ENCODE assay signal across 13 cellular contexts in the genomic region with DNA sequence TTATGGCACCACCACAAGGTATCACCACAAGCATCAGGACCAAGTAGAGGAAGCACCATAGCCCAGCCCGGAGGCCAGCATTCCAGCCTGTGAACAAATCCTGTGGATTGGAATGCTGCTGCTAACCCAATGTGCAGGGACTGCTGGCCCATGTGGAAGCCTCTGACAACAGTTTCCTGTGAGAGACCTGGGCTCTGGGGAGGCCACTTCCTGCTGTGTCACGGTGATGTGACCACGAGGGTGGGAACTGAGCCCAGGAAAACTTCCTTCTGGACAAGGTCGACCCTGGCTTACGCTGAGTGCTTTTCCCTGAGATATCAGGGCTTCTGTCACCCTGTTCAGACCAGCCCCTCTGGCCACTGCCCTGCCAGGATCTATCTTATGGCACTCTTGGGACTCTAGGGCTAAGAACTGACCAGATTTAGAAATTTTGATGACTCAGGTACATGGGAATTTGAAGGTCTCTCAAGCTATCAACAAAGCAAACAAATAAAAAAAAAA.
A peak's percentile ranks its signal among the peaks of the same experiment; 100 is the strongest.
DNase-seq lines count a peak whose midpoint lies in the region; ATAC-seq and TF ChIP-seq lines count a peak whose summit lies in the region.
"Had no signal": no experiment of that assay in that cellular context is flagged by ENCODE, and none has a peak within 500 bp of the region (broad histone marks: within the 10 kb centered on the region; RNA-seq: fewer than 3 reads in every experiment).

No MANE protein-coding gene starts in this region.

- H2BK15ac ChIP-seq in mesendoderm (replicated peaks; ENCODE audit: low read depth), result no peak overlapping the region

- H3K4me1 Mint-ChIP-seq in endothelial cell (ENCODE audit: unreplicated experiment) (peaks cover 6% of the 10 kb centered on the region), type B pancreatic cell (ENCODE audit: unreplicated experiment) (no peaks in the 10 kb centered on the region)
- H3K4me1 Mint-ChIP-seq in activated CD8-positive, alpha-beta T cell treated with anti-CD3 and anti-CD28 coated beads for 36 hours (ENCODE audit: low read depth), result no peaks in the 10 kb centered on the region
- no peaks in the 10 kb centered on the region for H3K4me1 Mint-ChIP-seq in naive thymus-derived CD8-positive, alpha-beta T cell
- H3K4me1 Mint-ChIP-seq: CD4-positive, alpha-beta memory T cell had no signal

- H3K4ac ChIP-seq in mesendoderm (ENCODE audit: low read depth, low read length), result no peak overlapping the region

- H3K4me3 Mint-ChIP-seq in endothelial cell (ENCODE audit: unreplicated experiment), result no peak overlapping the region
- no peak overlapping the region for H3K4me3 Mint-ChIP-seq in activated CD8-positive, alpha-beta T cell treated with anti-CD3 and anti-CD28 coated beads for 36 hours
- H3K4me3 Mint-ChIP-seq in naive thymus-derived CD8-positive, alpha-beta T cell, result no peak overlapping the region
- H3K4me3 Mint-ChIP-seq in type B pancreatic cell, result no peak overlapping the region
- H3K4me3 Mint-ChIP-seq: CD4-positive, alpha-beta memory T cell; dendritic cell treated with granulocyte-macrophage colony-stimulating factor and Interleukin-4, amounts not matched to agents 40 ng/mL and 50 ng/mL, for 4 days had no signal

- no peak overlapping the region for H2BK5ac ChIP-seq in mesendoderm (ENCODE audit: low read length)

- H3K27ac ChIP-seq in mesendoderm (ENCODE audit: low read depth, low read length), result no peak overlapping the region
- H3K27ac ChIP-seq: Peyer's patch had no signal

- H3K27me3 Mint-ChIP-seq in endothelial cell (ENCODE audit: unreplicated experiment) (no peaks in the 10 kb centered on the region), type B pancreatic cell (no peaks in the 10 kb centered on the region)
- H3K27me3 Mint-ChIP-seq in activated CD8-positive, alpha-beta T cell treated with anti-CD3 and anti-CD28 coated beads for 36 hours, result peaks cover 13% of the 10 kb centered on the region
- H3K27me3 Mint-ChIP-seq in naive thymus-derived CD8-positive, alpha-beta T cell, result peaks cover 5 to 19% (median 9%) of the 10 kb centered on the region in 5 donors
- H3K27me3 Mint-ChIP-seq: dendritic cell treated with granulocyte-macrophage colony-stimulating factor and Interleukin-4, amounts not matched to agents 40 ng/mL and 50 ng/mL, for 4 days had no signal

- no peak overlapping the region for H3K18ac ChIP-seq in mesendoderm (ENCODE audit: low read length)

- no peaks in the 10 kb centered on the region for H3K79me2 ChIP-seq in mesendoderm (ENCODE audit: control insufficient read depth, insufficient read depth, low read length)

- CTCF ChIA-PET in activated CD8-positive, alpha-beta T cell treated with anti-CD3 and anti-CD28 coated beads for 36 hours (lab: Charles Lee), result interaction anchor here (1.5 kb wide), 1 partner anchor 23 kb away, joined by 4 read pairs; no protein-coding TSS in a partner anchor

- TF ChIP-seq CTCF in endothelial cell (IDR thresholded peaks at IDR 0.05; ENCODE audit: unreplicated experiment) (no peak), type B pancreatic cell (conservative IDR thresholded peaks at IDR 0.05) (no peak)
- no peak for TF ChIP-seq CTCF in activated CD8-positive, alpha-beta T cell treated with anti-CD3 and anti-CD28 coated beads for 36 hours (IDR thresholded peaks at IDR 0.05)

- ATAC-seq in activated CD8-positive, alpha-beta T cell treated with anti-CD3 and anti-CD28 coated beads for 36 hours, result no peak
- ATAC-seq in naive thymus-derived CD8-positive, alpha-beta T cell, result no peak

- H3K9me3 Mint-ChIP-seq in endothelial cell (ENCODE audit: unreplicated experiment), result no peaks in the 10 kb centered on the region
- no peaks in the 10 kb centered on the region for H3K9me3 Mint-ChIP-seq in activated CD8-positive, alpha-beta T cell treated with anti-CD3 and anti-CD28 coated beads for 36 hours
- H3K9me3 Mint-ChIP-seq in naive thymus-derived CD8-positive, alpha-beta T cell, result no peaks in the 10 kb centered on the region
- H3K9me3 Mint-ChIP-seq in type B pancreatic cell, result no peaks in the 10 kb centered on the region
- H3K9me3 Mint-ChIP-seq: dendritic cell treated with granulocyte-macrophage colony-stimulating factor and Interleukin-4, amounts not matched to agents 40 ng/mL and 50 ng/mL, for 4 days had no signal

- intact Hi-C loops in activated CD8-positive, alpha-beta T cell treated with anti-CD3 and anti-CD28 coated beads for 36 hours (cut with micrococcal nuclease), result no loop called here

- no peak overlapping the region for H4K8ac ChIP-seq in mesendoderm (ENCODE audit: low read depth, low read length)

- H3K9ac ChIP-seq in mesendoderm (ENCODE audit: low read length), result no peak overlapping the region

- H2BK120ac ChIP-seq in mesendoderm (ENCODE audit: low read depth, low read length), result no peak overlapping the region

- DNase-seq in AG08395 (ENCODE audit: low spot score), result peak; percentile 87
- peak; percentile 85 for DNase-seq in NCI-H226
- DNase-seq in endothelial cell (ENCODE audit: low spot score), result peak; percentile 17
- peak; percentile 80 for DNase-seq in mesendoderm
- DNase-seq in activated CD8-positive, alpha-beta T cell treated with anti-CD3 and anti-CD28 coated beads for 36 hours, result no peak
- DNase-seq in naive thymus-derived CD8-positive, alpha-beta T cell, result no peak
- no peak for DNase-seq in DMS 273 (lab: John Stamatoyannopoulos, UW; ENCODE audit: unreplicated experiment)
- no peak for DNase-seq in type B pancreatic cell (ENCODE audit: extremely low spot score, unreplicated experiment)
- DNase-seq: activated CD8-positive, alpha-beta memory T cell treated with anti-CD3 and anti-CD28 coated beads, Interleukin-2, amount 50 U/mL, for 4 hours; CD4-positive, alpha-beta memory T cell; MV-4-11; Peyer's patch had no signal

- WGBS in mesendoderm (ENCODE audit: extremely low coverage, insufficient coverage, low lambda C conversion rate), result no CpG with 5 or more reads among the region's 5 CpGs

- H3K79me1 ChIP-seq in mesendoderm (ENCODE audit: low read length), result no peaks in the 10 kb centered on the region

- H3K36me3 ChIP-seq in mesendoderm (ENCODE audit: control insufficient read depth, insufficient read depth, low read length), result no peaks in the 10 kb centered on the region
- H3K36me3 ChIP-seq: Peyer's patch had no signal

- peak overlapping the region; percentile 21 for H3K27ac Mint-ChIP-seq in endothelial cell (ENCODE audit: unreplicated experiment)
- no peak overlapping the region for H3K27ac Mint-ChIP-seq in activated CD8-positive, alpha-beta T cell treated with anti-CD3 and anti-CD28 coated beads for 36 hours
- H3K27ac Mint-ChIP-seq in naive thymus-derived CD8-positive, alpha-beta T cell, result no peak overlapping the region
- H3K27ac Mint-ChIP-seq in type B pancreatic cell, result no peak overlapping the region
- H3K27ac Mint-ChIP-seq: CD4-positive, alpha-beta memory T cell; dendritic cell treated with granulocyte-macrophage colony-stimulating factor and Interleukin-4, amounts not matched to agents 40 ng/mL and 50 ng/mL, for 4 days had no signal

- H3K4me1 ChIP-seq in mesendoderm (ENCODE audit: control insufficient read depth, low read depth, low read length), result no peaks in the 10 kb centered on the region
- H3K4me1 ChIP-seq: Peyer's patch had no signal

- no peak overlapping the region for H4K5ac ChIP-seq in mesendoderm (ENCODE audit: low read length)

- no peak overlapping the region for H3K23ac ChIP-seq in mesendoderm (ENCODE audit: low read length)

- POLR2A ChIA-PET in activated CD8-positive, alpha-beta T cell treated with anti-CD3 and anti-CD28 coated beads for 36 hours (lab: Charles Lee), result no interaction called here
- POLR2A ChIA-PET in naive thymus-derived CD8-positive, alpha-beta T cell (lab: Charles Lee), result no interaction called here

- no peaks in the 10 kb centered on the region for H3K27me3 ChIP-seq in mesendoderm (ENCODE audit: insufficient read depth, low read length, poor library complexity)
- H3K27me3 ChIP-seq: Peyer's patch had no signal

- no peak overlapping the region for H3K4me3 ChIP-seq in mesendoderm (ENCODE audit: low read length)
- H3K4me3 ChIP-seq: Peyer's patch had no signal

- no peak overlapping the region for H3K56ac ChIP-seq in mesendoderm (ENCODE audit: low read length)

- no peak overlapping the region for H2AK5ac ChIP-seq in mesendoderm (ENCODE audit: low read length)

- H3K36me3 Mint-ChIP-seq in endothelial cell (ENCODE audit: low read depth, unreplicated experiment) (no peaks in the 10 kb centered on the region), type B pancreatic cell (no peaks in the 10 kb centered on the region)
- no peaks in the 10 kb centered on the region for H3K36me3 Mint-ChIP-seq in activated CD8-positive, alpha-beta T cell treated with anti-CD3 and anti-CD28 coated beads for 36 hours (ENCODE audit: low read depth)
- H3K36me3 Mint-ChIP-seq in naive thymus-derived CD8-positive, alpha-beta T cell, result no peaks in the 10 kb centered on the region
- H3K36me3 Mint-ChIP-seq: CD4-positive, alpha-beta memory T cell had no signal

- no peak overlapping the region for H3K4me2 ChIP-seq in mesendoderm (ENCODE audit: low read length)

Comparison
In these comparisons a context has a peak if more than half of its experiments do, and no peak if none do; other contexts are left out.
1. DNase-seq: peak in AG08395 (single experiment), NCI-H226 (single experiment), endothelial cell (single experiment) and mesendoderm (single experiment); none in activated CD8-positive, alpha-beta T cell treated with anti-CD3 and anti-CD28 coated beads for 36 hours (single experiment), naive thymus-derived CD8-positive, alpha-beta T cell (0 of 10), DMS 273 (single experiment) and type B pancreatic cell (single experiment).